In the genomic region with DNA sequence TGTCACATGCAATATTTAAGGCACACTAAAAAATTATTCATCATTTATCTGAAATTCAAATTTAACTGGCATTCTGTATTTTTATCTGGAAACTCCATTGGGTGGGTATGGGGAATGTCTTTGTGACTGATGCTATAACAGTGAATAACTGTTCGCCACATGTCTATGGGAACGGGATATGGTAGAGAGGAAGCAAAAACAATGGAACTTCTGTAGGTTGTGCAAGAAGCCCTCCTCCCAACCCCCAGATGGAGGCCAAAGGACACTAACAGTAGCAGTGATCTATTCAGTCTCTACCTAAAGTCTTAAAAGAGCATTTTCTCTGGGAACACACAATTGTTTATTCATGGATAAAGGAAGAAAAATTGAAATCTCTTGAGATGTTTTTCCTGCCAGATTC, we compare ENCODE assay signal across 19 cellular contexts. TPM values are rescaled to one million over a fixed set of nuclear protein-coding genes. Genes with fewer than 3 reads are reported as not detected.
DNase-seq lines count a peak whose midpoint lies in the region; ATAC-seq and TF ChIP-seq lines count a peak whose summit lies in the region.
"Had no signal": no experiment of that assay in that cellular context is flagged by ENCODE, and none has a peak within 500 bp of the region (broad histone marks: within the 10 kb centered on the region; RNA-seq: fewer than 3 reads in every experiment).

No MANE protein-coding gene starts in this region.

- H3K4me1 Mint-ChIP-seq in activated B cell treated with CpG ODN at 0.5 μM for 24 hours = peaks cover 79% of the 10 kb centered on the region
- peaks cover 16% of the 10 kb centered on the region for H3K4me1 Mint-ChIP-seq in stimulated activated naive CD8-positive, alpha-beta T cell treated with anti-CD3 and anti-CD28 coated beads, Interleukin-15, amount 100 ng/mL, for 72 hours

- peaks cover 0 to 57% (median 20%) of the 10 kb centered on the region in 6 donors for H3K4me1 ChIP-seq in spleen
- H3K4me1 ChIP-seq: prostate gland had no signal

- no peak for ATAC-seq in activated B cell treated with CpG ODN at 0.5 μM for 24 hours (ENCODE audit: low read depth)
- ATAC-seq in HG03039 (IDR thresholded peaks at IDR 0.05; ENCODE audit: unreplicated experiment) = no peak
- no peak for ATAC-seq in stimulated activated naive CD8-positive, alpha-beta T cell treated with anti-CD3 and anti-CD28 coated beads, Interleukin-15, amount 100 ng/mL, for 72 hours

- WGBS in spleen, 5 donors = 41 to 78% (median 67%) methylated on average over 2 of the region's 2 CpGs

- H3K4me3 ChIP-seq in fibroblast of mammary gland (ENCODE audit: control insufficient read depth, low read depth, low read length) = no peak overlapping the region
- H3K4me3 ChIP-seq in spleen = no peak overlapping the region
- H3K4me3 ChIP-seq: cardiac muscle cell, prostate gland, thoracic aorta had no signal

- H3K36me3 ChIP-seq in spleen = no peaks in the 10 kb centered on the region
- H3K36me3 ChIP-seq: cardiac muscle cell, neutrophil, prostate gland, thoracic aorta had no signal

- no peak for TF ChIP-seq CTCF in activated B cell treated with CpG ODN at 0.5 μM for 24 hours (IDR thresholded peaks at IDR 0.05)
- no peak for TF ChIP-seq CTCF in fibroblast of mammary gland (conservative IDR thresholded peaks at IDR 0.05; ENCODE audit: control insufficient read depth, insufficient read depth, low read depth, low read length)
- no peak for TF ChIP-seq CTCF in spleen (IDR thresholded peaks at IDR 0.05 in 8 of 11, conservative IDR thresholded peaks at IDR 0.05 in 3 of 11)

- intact Hi-C loops in activated B cell treated with CpG ODN at 0.5 μM for 24 hours (cut with micrococcal nuclease) (loop anchor here (5.0 kb wide), 1 partner anchor 34 kb away; no protein-coding TSS in a partner anchor), spleen (cut with DNase I; ENCODE audit: low total_unique reads) (no loop called here)

- H3K9me3 ChIP-seq in spleen = no peaks in the 10 kb centered on the region
- H3K9me3 ChIP-seq: neutrophil, prostate gland, thoracic aorta had no signal

- peak overlapping the region in 6 of 8 donors; percentile 13 to 82 (median 78) for H3K27ac ChIP-seq in spleen
- H3K27ac ChIP-seq: cardiac muscle cell, neutrophil, prostate gland, RWPE1, thoracic aorta had no signal

- no peaks in the 10 kb centered on the region for H3K27me3 Mint-ChIP-seq in activated B cell treated with CpG ODN at 0.5 μM for 24 hours
- H3K27me3 Mint-ChIP-seq in stimulated activated naive CD8-positive, alpha-beta T cell treated with anti-CD3 and anti-CD28 coated beads, Interleukin-15, amount 100 ng/mL, for 72 hours = no peaks in the 10 kb centered on the region
- H3K27me3 Mint-ChIP-seq: CD8-positive, alpha-beta memory T cell had no signal

- peak overlapping the region; percentile 41 for H3K27ac Mint-ChIP-seq in activated B cell treated with CpG ODN at 0.5 μM for 24 hours
- peak overlapping the region in 1 of 2 donors; percentile 94 for H3K27ac Mint-ChIP-seq in stimulated activated naive CD8-positive, alpha-beta T cell treated with anti-CD3 and anti-CD28 coated beads, Interleukin-15, amount 100 ng/mL, for 72 hours
- H3K27ac Mint-ChIP-seq: activated CD4-positive, alpha-beta memory T cell treated with anti-CD3 and anti-CD28 coated beads, Interleukin-2, amount 10 ng/mL, durations not matched to agents 7 days and 5 days; CD8-positive, alpha-beta memory T cell had no signal

- H3K4me3 Mint-ChIP-seq in activated B cell treated with CpG ODN at 0.5 μM for 24 hours = peak overlapping the region; percentile 8
- H3K4me3 Mint-ChIP-seq in stimulated activated naive CD8-positive, alpha-beta T cell treated with anti-CD3 and anti-CD28 coated beads, Interleukin-15, amount 100 ng/mL, for 72 hours = no peak overlapping the region
- H3K4me3 Mint-ChIP-seq: activated CD4-positive, alpha-beta memory T cell treated with anti-CD3 and anti-CD28 coated beads, Interleukin-2, amount 10 ng/mL, durations not matched to agents 7 days and 5 days; CD8-positive, alpha-beta memory T cell had no signal

- CTCF ChIA-PET in activated B cell treated with CpG ODN at 0.5 μM for 24 hours (lab: Charles Lee) = no interaction called here

- no peak for TF ChIP-seq POLR2A in spleen (IDR thresholded peaks at IDR 0.05)

- POLR2A ChIA-PET in activated B cell treated with CpG ODN at 0.5 μM for 24 hours (lab: Charles Lee) = no interaction called here

- H3K27me3 ChIP-seq in spleen (replicated peaks in 1 of 7) = no peaks in the 10 kb centered on the region
- H3K27me3 ChIP-seq: cardiac muscle cell, neutrophil had no signal

- no peaks in the 10 kb centered on the region for H3K36me3 Mint-ChIP-seq in activated B cell treated with CpG ODN at 0.5 μM for 24 hours (ENCODE audit: low read depth)

- DNase-seq in HuH-7 (ENCODE audit: low spot score) (peak; percentile 22), activated B cell treated with CpG ODN at 0.5 μM for 24 hours (no peak), fibroblast of mammary gland (ENCODE audit: low read depth) (peak; percentile 8), spleen (no peak), kidney glomerular epithelial cell (lab: John Stamatoyannopoulos, UW) (no peak)
- DNase-seq in stimulated activated naive CD8-positive, alpha-beta T cell treated with anti-CD3 and anti-CD28 coated beads, Interleukin-15, amount 100 ng/mL, for 72 hours = no peak
- DNase-seq: activated CD4-positive, alpha-beta memory T cell treated with anti-CD3 and anti-CD28 coated beads, Interleukin-2, amount 10 ng/mL, durations not matched to agents 7 days and 5 days; activated CD4-positive, CD25-positive, alpha-beta regulatory T cell; CD8-positive, alpha-beta memory T cell; GF-D8; hypothalamus; NCI-H1417 treated with DMSO at 0.1 percent for 48 hours; T1000 had no signal

- H3K9me3 Mint-ChIP-seq in activated B cell treated with CpG ODN at 0.5 μM for 24 hours = no peaks in the 10 kb centered on the region
- peaks cover 0 to 7% of the 10 kb centered on the region in 2 donors for H3K9me3 Mint-ChIP-seq in stimulated activated naive CD8-positive, alpha-beta T cell treated with anti-CD3 and anti-CD28 coated beads, Interleukin-15, amount 100 ng/mL, for 72 hours

RNA-seq across cellular contexts. Expression of a gene that starts 57.1 kb away (rescaled TPM):
- 142 and 153 TPM in 2 replicates for total RNA-seq in activated B cell treated with CpG ODN at 0.5 μM for 24 hours
- total RNA-seq in spleen = 100 to 1,000 TPM; 156 to 341 (median 215) TPM
- 100 to 1,000 TPM; 193 to 321 (median 256) TPM for polyA plus RNA-seq in spleen
- total RNA-seq: cardiac muscle cell had no signal

Comparison
In these comparisons a context has a peak if more than half of its experiments do, and no peak if none do; other contexts are left out.
1. DNase-seq: peak in HuH-7 (single experiment) and fibroblast of mammary gland (single experiment); none in activated B cell treated with CpG ODN at 0.5 μM for 24 hours (single experiment), spleen (single experiment), kidney glomerular epithelial cell (single experiment) and stimulated activated naive CD8-positive, alpha-beta T cell treated with anti-CD3 and anti-CD28 coated beads, Interleukin-15, amount 100 ng/mL, for 72 hours (0 of 2).